ENCODE assay signal across 28 cellular contexts in genomic region chr2:173719471-173719870, GRCh38.
"Had no signal": no experiment of that assay in that cellular context is flagged by ENCODE, and none has a peak within 500 bp of the region (broad histone marks: within the 10 kb centered on the region; RNA-seq: fewer than 3 reads in every experiment).

No MANE protein-coding gene starts in this region.

- H3K4me1 ChIP-seq: breast epithelium, colonic mucosa, gastrocnemius medialis, heart left ventricle had no signal

- H3K9me3 Mint-ChIP-seq: activated CD4-positive, alpha-beta memory T cell treated with anti-CD3 and anti-CD28 coated beads for 36 hours; activated CD4-positive, alpha-beta T cell treated with anti-CD3 and anti-CD28 coated beads, Interleukin-2, amount 10 ng/mL, durations not matched to agents 24 days and 14 days; activated T-cell treated with anti-CD3 and anti-CD28 coated beads, Interleukin-2, amount 50 U/mL, for 24 hours; activated T-cell treated with anti-CD3 and anti-CD28 coated beads, Interleukin-2, amount 50 U/mL, for 72 hours had no signal

- ATAC-seq: activated CD4-positive, alpha-beta T cell treated with anti-CD3 and anti-CD28 coated beads for 36 hours; activated CD8-positive, alpha-beta memory T cell treated with anti-CD3 and anti-CD28 coated beads, Interleukin-2, amount 10 ng/mL, durations not matched to agents 7 days and 5 days; activated CD8-positive, alpha-beta T cell treated with anti-CD3 and anti-CD28 coated beads, Interleukin-2, amount 10 ng/mL, durations not matched to agents 7 days and 5 days; activated T-cell treated with anti-CD3 and anti-CD28 coated beads, Interleukin-2, amount 50 U/mL, for 72 hours; gastrocnemius medialis had no signal

- H3K4me1 Mint-ChIP-seq: activated CD4-positive, alpha-beta T cell treated with anti-CD3 and anti-CD28 coated beads for 36 hours; activated CD4-positive, alpha-beta T cell treated with anti-CD3 and anti-CD28 coated beads, Interleukin-2, amount 10 ng/mL, durations not matched to agents 24 days and 14 days; activated CD8-positive, alpha-beta memory T cell treated with anti-CD3 and anti-CD28 coated beads, Interleukin-2, amount 10 ng/mL, durations not matched to agents 7 days and 5 days had no signal

- H3K9me3 ChIP-seq: breast epithelium, colonic mucosa, gastrocnemius medialis, heart left ventricle had no signal

- H3K36me3 ChIP-seq: breast epithelium, cardiac muscle cell, colonic mucosa, gastrocnemius medialis, heart left ventricle had no signal

- H3K27me3 ChIP-seq: breast epithelium, cardiac muscle cell, colonic mucosa, foreskin keratinocyte, gastrocnemius medialis had no signal

- DNase-seq: activated CD4-positive, alpha-beta memory T cell treated with anti-CD3 and anti-CD28 coated beads for 36 hours; activated CD4-positive, alpha-beta T cell treated with anti-CD3 and anti-CD28 coated beads for 36 hours; activated CD4-positive, CD25-positive, alpha-beta regulatory T cell; activated CD4-positive, CD25-positive, alpha-beta regulatory T cell treated with anti-CD3 and anti-CD28 coated beads, Interleukin-2, amount 50 U/mL, for 72 hours; activated CD8-positive, alpha-beta memory T cell treated with anti-CD3 and anti-CD28 coated beads, Interleukin-2, amount 10 ng/mL, durations not matched to agents 7 days and 5 days; activated CD8-positive, alpha-beta memory T cell treated with anti-CD3 and anti-CD28 coated beads, Interleukin-2, amount 50 U/mL, for 4 hours; activated CD8-positive, alpha-beta T cell treated with anti-CD3 and anti-CD28 coated beads, Interleukin-2, amount 10 ng/mL, durations not matched to agents 7 days and 5 days; activated gamma-delta T cell; activated naive CD4-positive, alpha-beta T cell; activated naive CD4-positive, alpha-beta T cell treated with anti-CD3 and anti-CD28 coated beads, Interleukin-2, amount 50 U/mL, for 16 hours; activated T-cell treated with anti-CD3 and anti-CD28 coated beads, Interleukin-2, amount 50 U/mL, for 24 hours; activated T-cell treated with anti-CD3 and anti-CD28 coated beads, Interleukin-2, amount 50 U/mL, for 72 hours; amniotic stem cell; anterior cingulate cortex; central memory CD4-positive, alpha-beta T cell; cerebellar nuclear complex; colonic mucosa; effector CD8-positive, alpha-beta T cell; foreskin keratinocyte; gastrocnemius medialis; glutamatergic neuron; heart left ventricle; T-helper 2 cell had no signal

- H3K4me3 ChIP-seq: breast epithelium, cardiac muscle cell, colonic mucosa, gastrocnemius medialis, heart left ventricle had no signal

- H3K27ac ChIP-seq: breast epithelium, cardiac muscle cell, colonic mucosa, foreskin keratinocyte, gastrocnemius medialis, heart left ventricle had no signal

- H3K27ac Mint-ChIP-seq: activated CD4-positive, alpha-beta memory T cell treated with anti-CD3 and anti-CD28 coated beads for 36 hours; activated CD4-positive, alpha-beta T cell treated with anti-CD3 and anti-CD28 coated beads for 36 hours; activated CD4-positive, alpha-beta T cell treated with anti-CD3 and anti-CD28 coated beads, Interleukin-2, amount 10 ng/mL, durations not matched to agents 24 days and 14 days; activated CD8-positive, alpha-beta memory T cell treated with anti-CD3 and anti-CD28 coated beads, Interleukin-2, amount 10 ng/mL, durations not matched to agents 7 days and 5 days; activated CD8-positive, alpha-beta T cell treated with anti-CD3 and anti-CD28 coated beads, Interleukin-2, amount 10 ng/mL, durations not matched to agents 7 days and 5 days; activated naive CD8-positive, alpha-beta T cell; activated T-cell treated with anti-CD3 and anti-CD28 coated beads, Interleukin-2, amount 50 U/mL, for 24 hours; activated T-cell treated with anti-CD3 and anti-CD28 coated beads, Interleukin-2, amount 50 U/mL, for 72 hours; brain had no signal

- H3K36me3 Mint-ChIP-seq: activated CD4-positive, alpha-beta memory T cell treated with anti-CD3 and anti-CD28 coated beads for 36 hours; activated CD8-positive, alpha-beta memory T cell treated with anti-CD3 and anti-CD28 coated beads, Interleukin-2, amount 10 ng/mL, durations not matched to agents 7 days and 5 days; activated naive CD8-positive, alpha-beta T cell; brain had no signal

- H3K4me3 Mint-ChIP-seq: activated CD4-positive, alpha-beta memory T cell treated with anti-CD3 and anti-CD28 coated beads for 36 hours; activated CD4-positive, alpha-beta T cell treated with anti-CD3 and anti-CD28 coated beads for 36 hours; activated CD4-positive, alpha-beta T cell treated with anti-CD3 and anti-CD28 coated beads, Interleukin-2, amount 10 ng/mL, durations not matched to agents 24 days and 14 days; activated CD8-positive, alpha-beta memory T cell treated with anti-CD3 and anti-CD28 coated beads, Interleukin-2, amount 10 ng/mL, durations not matched to agents 7 days and 5 days; activated CD8-positive, alpha-beta T cell treated with anti-CD3 and anti-CD28 coated beads, Interleukin-2, amount 10 ng/mL, durations not matched to agents 7 days and 5 days; activated naive CD8-positive, alpha-beta T cell; activated T-cell treated with anti-CD3 and anti-CD28 coated beads, Interleukin-2, amount 50 U/mL, for 24 hours; activated T-cell treated with anti-CD3 and anti-CD28 coated beads, Interleukin-2, amount 50 U/mL, for 72 hours; brain had no signal
